ENCODE assay signal across 28 cellular contexts in the genomic region with DNA sequence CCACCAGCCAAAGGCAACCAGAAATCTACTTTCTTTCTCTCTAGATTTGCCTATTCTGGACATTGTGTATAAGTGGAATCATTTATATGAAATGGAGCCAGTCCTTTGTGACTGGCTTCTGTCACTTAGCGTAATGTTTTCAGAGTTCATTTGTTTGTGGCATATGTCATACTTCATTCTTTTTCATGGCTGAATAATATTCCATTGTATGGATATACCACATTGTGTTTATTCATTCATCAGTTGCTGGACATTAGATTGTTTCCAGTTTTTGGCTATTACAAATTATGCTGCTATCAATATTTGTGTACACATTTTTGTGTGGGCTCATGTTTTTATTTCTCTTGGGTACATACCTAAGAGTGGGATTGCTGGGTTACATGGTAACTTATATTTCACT.
"Had no signal": no experiment of that assay in that cellular context is flagged by ENCODE, and none has a peak within 500 bp of the region (broad histone marks: within the 10 kb centered on the region; RNA-seq: fewer than 3 reads in every experiment).

No MANE protein-coding gene starts in this region.

- H3K27me3 ChIP-seq: neural progenitor cell, ovary, right lobe of liver, sigmoid colon, stomach, tibial artery, transverse colon, upper lobe of right lung, vagina had no signal

- H3K4me1 ChIP-seq: neural progenitor cell, parathyroid adenoma, psoas muscle, right lobe of liver, transverse colon had no signal

- H3K9ac ChIP-seq: neural progenitor cell, parathyroid adenoma had no signal

- H3K4me1 Mint-ChIP-seq: natural killer cell; nephron; neural progenitor cell; stimulated activated effector memory CD8-positive, alpha-beta T cell treated with anti-CD3 and anti-CD28 coated beads, Interleukin-12 subunit alpha, Interleukin-12 subunit beta, amount 100 ng/mL, for 72 hours; stimulated activated naive B cell treated with anti-CD40 and anti-IgM and Interleukin-4, amounts not matched to agents 10 μg/mL and 1 μg/mL and 100 μg/mL, for 72 hours had no signal

- H3K79me2 ChIP-seq: parathyroid adenoma had no signal

- H2AFZ ChIP-seq: neural progenitor cell, parathyroid adenoma had no signal

- ATAC-seq: natural killer cell; psoas muscle; right cardiac atrium; right lobe of liver; stimulated activated effector memory CD8-positive, alpha-beta T cell treated with anti-CD3 and anti-CD28 coated beads, Interleukin-12 subunit alpha, Interleukin-12 subunit beta, amount 100 ng/mL, for 72 hours; stimulated activated naive B cell treated with anti-CD40 and anti-IgM and Interleukin-4, amounts not matched to agents 10 μg/mL and 1 μg/mL and 100 μg/mL, for 72 hours; upper lobe of right lung had no signal

- H3K4me2 ChIP-seq: neural progenitor cell had no signal

- H3K9me3 ChIP-seq: ovary, psoas muscle, right lobe of liver, sigmoid colon, thoracic aorta, tibial artery, upper lobe of right lung had no signal

- H3K4me3 ChIP-seq: neural progenitor cell, ovary, psoas muscle, right lobe of liver, sigmoid colon, stomach, thoracic aorta, tibial artery, transverse colon, upper lobe of right lung, vagina had no signal

- H3K4me3 Mint-ChIP-seq: natural killer cell; nephron; neural progenitor cell; stimulated activated effector memory CD8-positive, alpha-beta T cell treated with anti-CD3 and anti-CD28 coated beads, Interleukin-12 subunit alpha, Interleukin-12 subunit beta, amount 100 ng/mL, for 72 hours; stimulated activated naive B cell treated with anti-CD40 and anti-IgM and Interleukin-4, amounts not matched to agents 10 μg/mL and 1 μg/mL and 100 μg/mL, for 72 hours; stimulated activated naive CD8-positive, alpha-beta T cell treated with anti-CD3 and anti-CD28 coated beads, Interleukin-15, Interleukin-2, amounts not matched to agents 100 ng/mL and 50 ng/mL, for 24 hours; type B pancreatic cell had no signal

- FAIRE-seq: small intestine had no signal

- DNase-seq: natural killer cell; occipital lobe; ovary; posterior cingulate gyrus; psoas muscle; right cardiac atrium; right lobe of liver; sigmoid colon; small intestine; stimulated activated CD4-positive, alpha-beta T cell treated with anti-CD3 and anti-CD28 coated beads, Interleukin-15, amount 100 ng/mL, for 24 hours; stimulated activated CD4-positive, alpha-beta T cell treated with anti-CD3 and anti-CD28 coated beads, Interleukin-2, amount 100 ng/mL, for 24 hours; stimulated activated CD4-positive, alpha-beta T cell treated with anti-CD3 and anti-CD28 coated beads, Interleukin-2, amount 100 ng/mL, for 48 hours; stimulated activated CD4-positive, alpha-beta T cell treated with anti-CD3 and anti-CD28 coated beads, Interleukin-4, amount 100 ng/mL, for 24 hours; stimulated activated naive B cell treated with anti-CD40 and anti-IgM and Interleukin-4, amounts not matched to agents 10 μg/mL and 1 μg/mL and 100 μg/mL, for 72 hours; stimulated activated naive CD4-positive, alpha-beta T cell treated with Interleukin-2 at 50 U/mL for 16 hours; stomach; tibial artery; transverse colon; upper lobe of right lung had no signal

- H3K27me3 Mint-ChIP-seq: stimulated activated naive B cell treated with anti-CD40 and anti-IgM and Interleukin-4, amounts not matched to agents 10 μg/mL and 1 μg/mL and 100 μg/mL, for 72 hours; stimulated activated naive CD8-positive, alpha-beta T cell treated with anti-CD3 and anti-CD28 coated beads, Interleukin-15, Interleukin-2, amounts not matched to agents 100 ng/mL and 50 ng/mL, for 24 hours; type B pancreatic cell had no signal

- H3K36me3 Mint-ChIP-seq: natural killer cell; stimulated activated effector memory CD8-positive, alpha-beta T cell treated with anti-CD3 and anti-CD28 coated beads, Interleukin-12 subunit alpha, Interleukin-12 subunit beta, amount 100 ng/mL, for 72 hours; stimulated activated naive B cell treated with anti-CD40 and anti-IgM and Interleukin-4, amounts not matched to agents 10 μg/mL and 1 μg/mL and 100 μg/mL, for 72 hours had no signal

- H3K27ac Mint-ChIP-seq: natural killer cell; nephron; neural progenitor cell; progenitor cell of endocrine pancreas; stimulated activated effector memory CD8-positive, alpha-beta T cell treated with anti-CD3 and anti-CD28 coated beads, Interleukin-12 subunit alpha, Interleukin-12 subunit beta, amount 100 ng/mL, for 72 hours; stimulated activated naive B cell treated with anti-CD40 and anti-IgM and Interleukin-4, amounts not matched to agents 10 μg/mL and 1 μg/mL and 100 μg/mL, for 72 hours; stimulated activated naive CD8-positive, alpha-beta T cell treated with anti-CD3 and anti-CD28 coated beads, Interleukin-15, Interleukin-2, amounts not matched to agents 100 ng/mL and 50 ng/mL, for 24 hours; type B pancreatic cell had no signal

- H3K36me3 ChIP-seq: neural progenitor cell, ovary, right lobe of liver, transverse colon, upper lobe of right lung, vagina had no signal

- H3K27ac ChIP-seq: neural progenitor cell, ovary, parathyroid adenoma, psoas muscle, right lobe of liver, sigmoid colon, stomach, tibial artery, transverse colon, upper lobe of right lung, vagina had no signal
